Comparison of ENCODE assay signal across 9 cellular contexts in genomic region chr7:151382079-151382885, GRCh38. TPM values are rescaled to one million over a fixed set of nuclear protein-coding genes. Genes with fewer than 3 reads are reported as not detected.
DNase-seq lines count a peak whose midpoint lies in the region; ATAC-seq and TF ChIP-seq lines count a peak whose summit lies in the region.
"Had no signal": no experiment of that assay in that cellular context is flagged by ENCODE, and none has a peak within 500 bp of the region (broad histone marks: within the 10 kb centered on the region; RNA-seq: fewer than 3 reads in every experiment).

No MANE protein-coding gene starts in this region.

- no peaks in the 10 kb centered on the region for H3F3A ChIP-seq in smooth muscle cell (ENCODE audit: low read depth)

- DNase-seq in NCI-H2196 (lab: John Stamatoyannopoulos, UW; ENCODE audit: unreplicated experiment) (peak; percentile 2), NCI-H2196 treated with DMSO at 0.1 percent for 48 hours (lab: John Stamatoyannopoulos, UW; ENCODE audit: unreplicated experiment) (no peak), endodermal cell (peak; percentile 66), smooth muscle cell (lab: John Stamatoyannopoulos, UW; ENCODE audit: unreplicated experiment) (no peak), NOMO-1 treated with dmso at 0.1 percent for 144 hours (lab: John Stamatoyannopoulos, UW; ENCODE audit: unreplicated experiment) (no peak)
- no peak for DNase-seq in T-helper 2 cell treated with Interferon-gamma antibody and Interleukin-4, amounts not matched to agents 5 μg/mL and 100 μg/mL, for 36 hours (ENCODE audit: low spot score)
- DNase-seq: head of caudate nucleus had no signal

- H3K27me3 ChIP-seq in endodermal cell (ENCODE audit: control insufficient read depth, insufficient read depth, low read length, poor library complexity, severe bottlenecking) (peaks cover 29% of the 10 kb centered on the region), smooth muscle cell (ENCODE audit: low read depth) (peaks cover 35% of the 10 kb centered on the region)

- H3K4me1 ChIP-seq in endodermal cell (ENCODE audit: control insufficient read depth, insufficient read depth, low read length) (peaks cover 3% of the 10 kb centered on the region), smooth muscle cell (ENCODE audit: low read depth) (peaks cover 8% of the 10 kb centered on the region)

- H3K4me1 Mint-ChIP-seq in T-helper 2 cell treated with Interferon-gamma antibody and Interleukin-4, amounts not matched to agents 5 μg/mL and 100 μg/mL, for 36 hours (ENCODE audit: low read depth): peaks cover 4% of the 10 kb centered on the region
- H3K4me1 Mint-ChIP-seq in endodermal cell: peaks cover 10% of the 10 kb centered on the region

- peaks cover 11% of the 10 kb centered on the region for H3K36me3 Mint-ChIP-seq in T-helper 2 cell treated with Interferon-gamma antibody and Interleukin-4, amounts not matched to agents 5 μg/mL and 100 μg/mL, for 36 hours (ENCODE audit: low read depth)
- peaks cover 57% of the 10 kb centered on the region for H3K36me3 Mint-ChIP-seq in endodermal cell (ENCODE audit: low read depth)

- H3K9ac ChIP-seq in endodermal cell (ENCODE audit: extremely low read depth, low read length, poor library complexity, severe bottlenecking): no peak overlapping the region
- no peak overlapping the region for H3K9ac ChIP-seq in smooth muscle cell (ENCODE audit: low read depth)

- peaks cover 31% of the 10 kb centered on the region for H3K27me3 Mint-ChIP-seq in T-helper 2 cell treated with Interferon-gamma antibody and Interleukin-4, amounts not matched to agents 5 μg/mL and 100 μg/mL, for 36 hours (ENCODE audit: low read depth)
- H3K27me3 Mint-ChIP-seq in endodermal cell (ENCODE audit: insufficient read depth): peaks cover 28% of the 10 kb centered on the region

- ATAC-seq in GM19324 (IDR thresholded peaks at IDR 0.05; ENCODE audit: low FRiP score, unreplicated experiment) (no peak), HG02885 (IDR thresholded peaks at IDR 0.05; ENCODE audit: poor library complexity, unreplicated experiment) (no peak)

- no peaks in the 10 kb centered on the region for H4K20me1 ChIP-seq in smooth muscle cell (ENCODE audit: low read depth)

- peak overlapping the region; percentile 63 for H3K4me3 Mint-ChIP-seq in T-helper 2 cell treated with Interferon-gamma antibody and Interleukin-4, amounts not matched to agents 5 μg/mL and 100 μg/mL, for 36 hours
- peak overlapping the region; percentile 40 for H3K4me3 Mint-ChIP-seq in endodermal cell

- 47 to 50% methylated on average over 26 to 37 of the region's 37 CpGs for WGBS in endodermal cell (ENCODE audit: insufficient coverage in 1 of 2, insufficient read length in 1 of 2), 2 experiments
- WGBS in smooth muscle cell (ENCODE audit: low lambda C conversion rate): 28% methylated on average over 36 of the region's 37 CpGs

- peak overlapping the region; percentile 85 for H3K4me2 ChIP-seq in smooth muscle cell

- no peak overlapping the region for H3K27ac Mint-ChIP-seq in T-helper 2 cell treated with Interferon-gamma antibody and Interleukin-4, amounts not matched to agents 5 μg/mL and 100 μg/mL, for 36 hours
- H3K27ac Mint-ChIP-seq in endodermal cell: no peak overlapping the region

- H3K4me3 ChIP-seq in endodermal cell (ENCODE audit: low read length): no peak overlapping the region
- H3K4me3 ChIP-seq in smooth muscle cell: no peak overlapping the region

- H3K79me2 ChIP-seq in smooth muscle cell (ENCODE audit: low read depth): no peaks in the 10 kb centered on the region

- TF ChIP-seq CTCF in endodermal cell (conservative IDR thresholded peaks at IDR 0.05) (no peak), smooth muscle cell (IDR thresholded peaks at IDR 0.05; ENCODE audit: borderline replicate concordance, insufficient read depth, poor library complexity, severe bottlenecking) (no peak)

- H3K27ac ChIP-seq in endodermal cell (ENCODE audit: low read depth, low read length): no peak overlapping the region
- no peak overlapping the region for H3K27ac ChIP-seq in smooth muscle cell (ENCODE audit: low read depth)

- H3K9me3 Mint-ChIP-seq in T-helper 2 cell treated with Interferon-gamma antibody and Interleukin-4, amounts not matched to agents 5 μg/mL and 100 μg/mL, for 36 hours: no peaks in the 10 kb centered on the region
- no peaks in the 10 kb centered on the region for H3K9me3 Mint-ChIP-seq in endodermal cell

- H3K36me3 ChIP-seq in endodermal cell (ENCODE audit: control insufficient read depth, insufficient read depth, low read length): peaks cover 6% of the 10 kb centered on the region
- no peaks in the 10 kb centered on the region for H3K36me3 ChIP-seq in smooth muscle cell (ENCODE audit: low read depth)

- H3K9me3 ChIP-seq in endodermal cell (ENCODE audit: control insufficient read depth, low read length): no peaks in the 10 kb centered on the region
- no peaks in the 10 kb centered on the region for H3K9me3 ChIP-seq in smooth muscle cell (replicated peaks; ENCODE audit: low read depth)

- H2AFZ ChIP-seq in smooth muscle cell (ENCODE audit: low read depth): no peak overlapping the region

RNA-seq across cellular contexts. Expression of gene WDR86, which starts 27.6 kb away (rescaled TPM):
- total RNA-seq in endodermal cell (10 to 100 TPM; 83.3 to 94.2 TPM), smooth muscle cell (1.3 and 5.6 TPM in 2 replicates)
- polyA plus RNA-seq in endodermal cell (2013, experiment 1 of 2): 19.3 TPM
- 21.2 TPM for polyA plus RNA-seq in endodermal cell (2013, experiment 2 of 2)
- 4.1 and 8.3 TPM in 2 replicates for polyA plus RNA-seq in smooth muscle cell

RNA-seq across cellular contexts. Expression of gene NUB1, which starts 40.7 kb away (rescaled TPM):
- total RNA-seq in endodermal cell: 10 to 100 TPM; 50.2 to 64.7 TPM
- 49.7 TPM for polyA plus RNA-seq in endodermal cell (2013, experiment 1 of 2)
- 48.8 TPM for polyA plus RNA-seq in endodermal cell (2013, experiment 2 of 2)
- total RNA-seq in smooth muscle cell: 34.7 and 36.9 TPM in 2 replicates
- polyA plus RNA-seq in smooth muscle cell: 27.7 and 28.5 TPM in 2 replicates

RNA-seq across cellular contexts. Expression of gene CRYGN, which starts 57.7 kb away (rescaled TPM):
- total RNA-seq in endodermal cell (1 to 10 TPM; 2.3 to 4.4 TPM), smooth muscle cell (not detected in 2 replicates)
- 0.61 TPM for polyA plus RNA-seq in endodermal cell (2013, experiment 1 of 2)
- polyA plus RNA-seq in endodermal cell (2013, experiment 2 of 2): not detected
- polyA plus RNA-seq in smooth muscle cell: 0.13 and 0.19 TPM in 2 replicates

Comparison
In these comparisons a context has a peak if more than half of its experiments do, and no peak if none do; other contexts are left out.
1. DNase-seq: peak in NCI-H2196 (single experiment) and endodermal cell (single experiment); none in NCI-H2196 treated with DMSO at 0.1 percent for 48 hours (single experiment), T-helper 2 cell treated with Interferon-gamma antibody and Interleukin-4, amounts not matched to agents 5 μg/mL and 100 μg/mL, for 36 hours (single experiment), smooth muscle cell (single experiment) and NOMO-1 treated with dmso at 0.1 percent for 144 hours (single experiment).
2. RNA of gene WDR86, which starts 27.6 kb away (total RNA-seq): 83.3 to 94.2 TPM in endodermal cell; 1.3 to 5.6 TPM in smooth muscle cell; every median in the first group is over 10 times any median in the second.